19 cellular contexts compared by ENCODE assay signal in genomic region chrX:13099121-13099520, GRCh38. TPM values are rescaled to one million over a fixed set of nuclear protein-coding genes. Genes with fewer than 3 reads are reported as not detected.
DNase-seq lines count a peak whose midpoint lies in the region; ATAC-seq, FAIRE-seq and TF ChIP-seq lines count a peak whose summit lies in the region.
"Had no signal": no experiment of that assay in that cellular context is flagged by ENCODE, and none has a peak within 500 bp of the region (broad histone marks: within the 10 kb centered on the region; RNA-seq: fewer than 3 reads in every experiment).

No MANE protein-coding gene starts in this region.

- H3K4me3 Mint-ChIP-seq in activated CD4-positive, alpha-beta T cell treated with anti-CD3 and anti-CD28 coated beads for 36 hours: no peak overlapping the region
- H3K4me3 Mint-ChIP-seq: stimulated activated effector memory CD8-positive, alpha-beta T cell treated with anti-CD3 and anti-CD28 coated beads, Interleukin-12 subunit alpha, Interleukin-12 subunit beta, amount 100 ng/mL, for 72 hours had no signal

- peaks cover 14% of the 10 kb centered on the region for H3F3A ChIP-seq in PC-9 (ENCODE audit: insufficient read depth, low read depth)

- no peaks in the 10 kb centered on the region for H3K9me3 Mint-ChIP-seq in activated CD4-positive, alpha-beta T cell treated with anti-CD3 and anti-CD28 coated beads for 36 hours (ENCODE audit: low read depth)
- H3K9me3 Mint-ChIP-seq: stimulated activated effector memory CD8-positive, alpha-beta T cell treated with anti-CD3 and anti-CD28 coated beads, Interleukin-12 subunit alpha, Interleukin-12 subunit beta, amount 100 ng/mL, for 72 hours had no signal

- no peaks in the 10 kb centered on the region for H3K9me2 ChIP-seq in PC-9 (ENCODE audit: insufficient read depth)

- intact Hi-C loops in activated CD4-positive, alpha-beta T cell treated with anti-CD3 and anti-CD28 coated beads for 36 hours (cut with DNase I, micrococcal nuclease): loop anchor here (10.0 kb wide), 4 partner anchors 166 to 636 kb away; partner anchors contain the start of genes OFD1 (in 1 of the 2) and TRAPPC2 (in 1 of the 2)
- intact Hi-C loops in PC-9 (cut with micrococcal nuclease; ENCODE audit: unreplicated experiment): no loop called here

- no peaks in the 10 kb centered on the region for H3K79me2 ChIP-seq in PC-9 (ENCODE audit: low read depth)

- H3K4me3 ChIP-seq in PC-9: no peak overlapping the region
- H3K4me3 ChIP-seq in small intestine (ENCODE audit: low read depth in 1 of 2, low read length in 2 of 2): no peak overlapping the region
- H3K4me3 ChIP-seq: right atrium auricular region had no signal

- H3K36me3 ChIP-seq in PC-9 (ENCODE audit: low read depth) (0 out of 2 replicates have a peak, but pooled peaks cover 5% of the 10 kb centered on the region), small intestine (ENCODE audit: control insufficient read depth in 2 of 2, insufficient read depth in 2 of 2, low read length in 2 of 2) (no peaks in the 10 kb centered on the region)
- H3K36me3 ChIP-seq: right atrium auricular region had no signal

- no peak overlapping the region for H3K4me2 ChIP-seq in PC-9

- H3K27ac Mint-ChIP-seq in activated CD4-positive, alpha-beta T cell treated with anti-CD3 and anti-CD28 coated beads for 36 hours: peak overlapping the region; percentile 55
- H3K27ac Mint-ChIP-seq: stimulated activated effector memory CD8-positive, alpha-beta T cell treated with anti-CD3 and anti-CD28 coated beads, Interleukin-12 subunit alpha, Interleukin-12 subunit beta, amount 100 ng/mL, for 72 hours had no signal

- peak overlapping the region; percentile 96 for H3K27ac ChIP-seq in PC-9
- H3K27ac ChIP-seq in epithelial cell of prostate: peak overlapping the region; percentile 3
- no peak overlapping the region for H3K27ac ChIP-seq in small intestine (ENCODE audit: low read depth in 1 of 2, low read length in 1 of 2)

- DNase-seq in activated CD4-positive, alpha-beta T cell treated with anti-CD3 and anti-CD28 coated beads for 36 hours: no peak
- DNase-seq in activated CD4-positive, alpha-beta T cell treated with anti-CD3 and anti-CD28 coated beads, Interleukin-2, amount 50 U/mL, for 1 hour: no peak
- no peak for DNase-seq in PC-9
- DNase-seq in epithelial cell of prostate (ENCODE audit: low read depth, low spot score): no peak
- no peak for DNase-seq in small intestine
- no peak for DNase-seq in G401 (ENCODE audit: low spot score)
- DNase-seq: activated CD4-positive, CD25-positive, alpha-beta regulatory T cell; COR-L47; islet precursor cell; KBM-7; NCI-H226; stimulated activated CD4-positive, alpha-beta T cell treated with anti-CD3 and anti-CD28 coated beads, Interleukin-4, amount 100 ng/mL, for 4 hours had no signal

- in situ Hi-C loops in G401 (cut with HindIII; ENCODE audit: low sequenced_read_pairs): no loop called here

- no TSS peak for BruUV-seq in PC-9 (replicated peaks; lab: Mats Ljungman, UMichigan)

- H3K27me3 ChIP-seq in PC-9 (ENCODE audit: insufficient read depth, low read depth) (no peaks in the 10 kb centered on the region), small intestine (ENCODE audit: control insufficient read depth in 2 of 2, insufficient read depth in 2 of 2, low read length in 2 of 2) (no peaks in the 10 kb centered on the region)
- H3K27me3 ChIP-seq: right atrium auricular region had no signal

- H3K4me1 ChIP-seq in PC-9 (replicated peaks; ENCODE audit: insufficient read depth): peaks cover 48% of the 10 kb centered on the region
- H3K4me1 ChIP-seq in small intestine (ENCODE audit: control insufficient read depth in 2 of 2, insufficient read depth in 1 of 2, low read depth in 1 of 2, low read length in 1 of 2): peaks cover 1 to 2% of the 10 kb centered on the region in 2 donors

- POLR2A ChIA-PET in activated CD4-positive, alpha-beta T cell treated with anti-CD3 and anti-CD28 coated beads for 36 hours (lab: Charles Lee): interaction anchor here (0.6 kb wide), 1 partner anchor 319 kb away, joined by 3 read pairs; no protein-coding TSS in a partner anchor
- POLR2A ChIA-PET in PC-9 (lab: Charles Lee; ENCODE audit: unreplicated experiment): no interaction called here

- FAIRE-seq in small intestine (lab: Jason Lieb, UNC): peak; percentile 26
- FAIRE-seq: A204.1, frontal cortex had no signal

- H3K36me3 Mint-ChIP-seq in activated CD4-positive, alpha-beta T cell treated with anti-CD3 and anti-CD28 coated beads for 36 hours (ENCODE audit: low read depth): no peaks in the 10 kb centered on the region
- H3K36me3 Mint-ChIP-seq: stimulated activated effector memory CD8-positive, alpha-beta T cell treated with anti-CD3 and anti-CD28 coated beads, Interleukin-12 subunit alpha, Interleukin-12 subunit beta, amount 100 ng/mL, for 72 hours had no signal

- CTCF ChIA-PET in activated CD4-positive, alpha-beta T cell treated with anti-CD3 and anti-CD28 coated beads for 36 hours (lab: Charles Lee): interaction anchor here (0.7 kb wide), 2 partner anchors 16 to 156 kb away, joined by 3 read pairs; no protein-coding TSS in a partner anchor
- CTCF ChIA-PET in PC-9 (lab: Charles Lee): no interaction called here

- no peak for TF ChIP-seq CTCF in PC-9 (conservative IDR thresholded peaks at IDR 0.05)

- H3K9me3 ChIP-seq in PC-9 (ENCODE audit: insufficient read depth, low read depth) (peaks cover 6% of the 10 kb centered on the region), small intestine (ENCODE audit: control insufficient read depth, low read depth) (no peaks in the 10 kb centered on the region)
- H3K9me3 ChIP-seq: right atrium auricular region had no signal

- H4K20me1 ChIP-seq in PC-9 (ENCODE audit: insufficient read depth): no peaks in the 10 kb centered on the region

- no peak for ATAC-seq in activated CD4-positive, alpha-beta T cell treated with anti-CD3 and anti-CD28 coated beads for 36 hours
- no peak for ATAC-seq in GM19467 (IDR thresholded peaks at IDR 0.05; ENCODE audit: unreplicated experiment)
- no peak for ATAC-seq in HG02610 (IDR thresholded peaks at IDR 0.05; ENCODE audit: unreplicated experiment)
- ATAC-seq: stimulated activated effector memory CD8-positive, alpha-beta T cell treated with anti-CD3 and anti-CD28 coated beads, Interleukin-12 subunit alpha, Interleukin-12 subunit beta, amount 100 ng/mL, for 72 hours had no signal

- H3K27me3 Mint-ChIP-seq in activated CD4-positive, alpha-beta T cell treated with anti-CD3 and anti-CD28 coated beads for 36 hours: no peaks in the 10 kb centered on the region

- no peak overlapping the region for H2AFZ ChIP-seq in PC-9

- peaks cover 69% of the 10 kb centered on the region for H3K4me1 Mint-ChIP-seq in activated CD4-positive, alpha-beta T cell treated with anti-CD3 and anti-CD28 coated beads for 36 hours

RNA-seq across cellular contexts. Expression of gene FAM9C, which starts 54.7 kb away (rescaled TPM):
- not detected for total RNA-seq in activated CD4-positive, alpha-beta T cell treated with anti-CD3 and anti-CD28 coated beads for 36 hours
- not detected in 2 replicates for total RNA-seq in PC-9 (2021)
- polyA plus RNA-seq in small intestine: not detected
- not detected in 2 replicates for total RNA-seq in G401 (2014; rRNA removed; shearing (Covaris generic))
- total RNA-seq: OCI-LY7, right atrium auricular region had no signal

Comparison
In these comparisons a context has a peak if more than half of its experiments do, and no peak if none do; other contexts are left out.
1. H3K27ac ChIP-seq: peak in PC-9 (single experiment) and epithelial cell of prostate (single experiment); none in small intestine (0 of 2).